23 cellular contexts compared by ENCODE assay signal in genomic region chr5:36885149-36885548, GRCh38. TPM values are rescaled to one million over a fixed set of nuclear protein-coding genes. Genes with fewer than 3 reads are reported as not detected.
DNase-seq lines count a peak whose midpoint lies in the region; ATAC-seq, FAIRE-seq and TF ChIP-seq lines count a peak whose summit lies in the region.
"Had no signal": no experiment of that assay in that cellular context is flagged by ENCODE, and none has a peak within 500 bp of the region (broad histone marks: within the 10 kb centered on the region; RNA-seq: fewer than 3 reads in every experiment).

No MANE protein-coding gene starts in this region.

- H3K27me3 ChIP-seq in K562 (ENCODE audit: control insufficient read depth in 2 of 2, insufficient read depth in 2 of 2, low read length in 2 of 2): no peaks in the 10 kb centered on the region
- H3K27me3 ChIP-seq in HepG2 (ENCODE audit: control insufficient read depth in 1 of 2, insufficient read depth in 2 of 2, low read length in 2 of 2): no peaks in the 10 kb centered on the region
- no peaks in the 10 kb centered on the region for H3K27me3 ChIP-seq in trophoblast cell (ENCODE audit: insufficient read depth, low read length)
- H3K27me3 ChIP-seq in CD4-positive, alpha-beta memory T cell (ENCODE audit: insufficient read depth, low read length): no peaks in the 10 kb centered on the region
- H3K27me3 ChIP-seq: BE2C had no signal

- peaks cover 6% of the 10 kb centered on the region for H3K36me3 Mint-ChIP-seq in T-helper 17 cell (ENCODE audit: low read depth)
- peaks cover 6 to 10% of the 10 kb centered on the region in 2 donors for H3K36me3 Mint-ChIP-seq in CD4-positive, alpha-beta memory T cell
- H3K36me3 Mint-ChIP-seq: IgD-negative memory B cell had no signal

- no peaks in the 10 kb centered on the region for H3K9me3 ChIP-seq in T-helper 17 cell (ENCODE audit: control insufficient read depth, low read length, poor library complexity, severe bottlenecking)
- no peaks in the 10 kb centered on the region for H3K9me3 ChIP-seq in K562 (replicated peaks; ENCODE audit: control insufficient read depth, insufficient read depth, low read depth, low read length)
- H3K9me3 ChIP-seq in HepG2 (ENCODE audit: low read length): no peaks in the 10 kb centered on the region
- no peaks in the 10 kb centered on the region for H3K9me3 ChIP-seq in trophoblast cell (ENCODE audit: insufficient read depth, low read depth, low read length)
- H3K9me3 ChIP-seq in CD4-positive, alpha-beta memory T cell (ENCODE audit: control insufficient read depth in 1 of 2, low read length in 2 of 2): no peaks in the 10 kb centered on the region
- H3K9me3 ChIP-seq: BE2C, Caco-2 had no signal

- no peak for TF ChIP-seq CTCF in K562 (IDR thresholded peaks at IDR 0.05 in 2 of 3, conservative IDR thresholded peaks at IDR 0.05 in 1 of 3; ENCODE audit: insufficient read depth in 2 of 3, low read depth in 1 of 3, low read length in 3 of 3)
- TF ChIP-seq CTCF in HepG2 (CRISPR knock-in tag; IDR thresholded peaks at IDR 0.05): no peak

- no peak overlapping the region for H2AK5ac ChIP-seq in trophoblast cell (ENCODE audit: low read length)

- H3K9ac ChIP-seq in K562 (ENCODE audit: insufficient read depth in 1 of 2, low read depth in 2 of 2, low read length in 2 of 2) (no peak overlapping the region), HepG2 (ENCODE audit: insufficient read depth, low read depth, low read length) (no peak overlapping the region), trophoblast cell (ENCODE audit: low read length) (no peak overlapping the region)

- H3K27ac ChIP-seq in K562 (ENCODE audit: extremely low read depth, low read depth, low read length) (no peak overlapping the region), HepG2 (ENCODE audit: extremely low read length, insufficient read depth, low read length) (no peak overlapping the region), trophoblast cell (ENCODE audit: low read depth, low read length) (no peak overlapping the region)
- no peak overlapping the region for H3K27ac ChIP-seq in CD4-positive, alpha-beta memory T cell (ENCODE audit: low read depth, low read length)

- peaks cover 10% of the 10 kb centered on the region; the same call in 2 of the 3 replicates for H3K36me3 ChIP-seq in K562 (ENCODE audit: control insufficient read depth, insufficient read depth, low read length)
- peaks cover 0 to 6% of the 10 kb centered on the region in 2 experiments; a peak in 3 of 5 replicates for H3K36me3 ChIP-seq in HepG2 (replicated peaks in 1 of 2; ENCODE audit: control insufficient read depth in 1 of 2, insufficient read depth in 2 of 2, low read length in 2 of 2)
- H3K36me3 ChIP-seq in trophoblast cell (ENCODE audit: control insufficient read depth in 1 of 2, insufficient read depth in 2 of 2, low read length in 2 of 2): peaks cover 6 to 11% of the 10 kb centered on the region in 2 experiments
- no peaks in the 10 kb centered on the region for H3K36me3 ChIP-seq in CD4-positive, alpha-beta memory T cell (ENCODE audit: insufficient read depth, low read length)

- H2BK120ac ChIP-seq in trophoblast cell (ENCODE audit: insufficient read depth, low read length, poor library complexity): no peak overlapping the region

- intact Hi-C loops in K562 (cut with micrococcal nuclease) (no loop called here), HepG2 (cut with micrococcal nuclease; ENCODE audit: unreplicated experiment) (no loop called here)
- intact Hi-C loops in CD4-positive, alpha-beta memory T cell (cut with micrococcal nuclease): no loop called here

- H3K4me3 Mint-ChIP-seq in T-helper 17 cell: no peak overlapping the region
- H3K4me3 Mint-ChIP-seq in CD4-positive, alpha-beta memory T cell: no peak overlapping the region
- H3K4me3 Mint-ChIP-seq: H9 had no signal

- H3K79me2 ChIP-seq in K562 (ENCODE audit: control insufficient read depth, insufficient read depth, low read length) (peaks cover 100% of the 10 kb centered on the region), HepG2 (ENCODE audit: insufficient read depth, low read length) (peaks cover 100% of the 10 kb centered on the region), trophoblast cell (ENCODE audit: control insufficient read depth, insufficient read depth, low read length, poor library complexity) (peaks cover 6% of the 10 kb centered on the region)

- TF ChIP-seq RAD21 in K562 (CRISPR knock-in tag; conservative IDR thresholded peaks at IDR 0.05 in 1 of 2, IDR thresholded peaks at IDR 0.05 in 1 of 2) (no peak), HepG2 (CRISPR knock-in tag; IDR thresholded peaks at IDR 0.05) (no peak)

- H3K4me2 ChIP-seq in K562 (ENCODE audit: insufficient read depth, low read length) (no peak overlapping the region), HepG2 (ENCODE audit: low read depth, low read length) (no peak overlapping the region), trophoblast cell (ENCODE audit: low read length) (no peak overlapping the region)

- H4K91ac ChIP-seq in trophoblast cell (ENCODE audit: low read depth, low read length): no peak overlapping the region

- DNase-seq in T-helper 17 cell (no peak), K562 (ENCODE audit: extremely low read depth in 1 of 4, low spot score in 3 of 4) (no peak), HepG2 (ENCODE audit: low spot score) (no peak), trophoblast cell (no peak), DMS 273 treated with DMSO at 0.1 percent for 48 hours (lab: John Stamatoyannopoulos, UW) (no peak)
- DNase-seq in CD4-positive, alpha-beta memory T cell: no peak
- DNase-seq: ACHN; BE2C; C1 segment of cervical spinal cord; Caco-2; CD4-positive, CD25-positive, alpha-beta regulatory T cell; DMS153; DMS79; GDM1; H9; KG1 had no signal

- H2BK12ac ChIP-seq in trophoblast cell (ENCODE audit: low read length): no peak overlapping the region

- no peak overlapping the region for H4K12ac ChIP-seq in trophoblast cell (ENCODE audit: low read depth, low read length)

- H3K4me1 ChIP-seq in K562 (replicated peaks in 1 of 2; ENCODE audit: control insufficient read depth in 2 of 2, insufficient read depth in 2 of 2, low read length in 2 of 2): peaks cover 8 to 27% of the 10 kb centered on the region in 2 experiments
- peaks cover 43% of the 10 kb centered on the region for H3K4me1 ChIP-seq in HepG2 (ENCODE audit: insufficient read depth, low read length)
- H3K4me1 ChIP-seq in trophoblast cell (ENCODE audit: control insufficient read depth in 1 of 2, insufficient read depth in 2 of 2, low read length in 2 of 2): no peaks in the 10 kb centered on the region
- H3K4me1 ChIP-seq in CD4-positive, alpha-beta memory T cell (ENCODE audit: insufficient read depth, low read length): peaks cover 82% of the 10 kb centered on the region
- H3K4me1 ChIP-seq: BE2C had no signal

- H3K4me3 ChIP-seq in K562 (no peak overlapping the region), HepG2 (replicated peaks in 1 of 3; ENCODE audit: insufficient read depth in 1 of 3, low read depth in 2 of 3, low read length in 3 of 3) (no peak overlapping the region), trophoblast cell (ENCODE audit: low read depth, low read length) (no peak overlapping the region)
- H3K4me3 ChIP-seq in CD4-positive, alpha-beta memory T cell (ENCODE audit: low read length in 2 of 2): no peak overlapping the region

- no peaks in the 10 kb centered on the region for H3K27me3 Mint-ChIP-seq in T-helper 17 cell
- no peaks in the 10 kb centered on the region for H3K27me3 Mint-ChIP-seq in CD4-positive, alpha-beta memory T cell
- H3K27me3 Mint-ChIP-seq: CD4-positive, CD25-positive, alpha-beta regulatory T cell; IgD-negative memory B cell had no signal

- peaks cover 57% of the 10 kb centered on the region for H3K4me1 Mint-ChIP-seq in T-helper 17 cell
- peaks cover 59 to 79% (median 69%) of the 10 kb centered on the region in 4 donors for H3K4me1 Mint-ChIP-seq in CD4-positive, alpha-beta memory T cell

- no peak for TF ChIP-seq EP300 in K562 (IDR thresholded peaks at IDR 0.05; ENCODE audit: low read length)
- no peak for TF ChIP-seq EP300 in HepG2 (IDR thresholded peaks at IDR 0.05; ENCODE audit: low read depth in 2 of 2, low read length in 2 of 2)
- no peak for TF ChIP-seq EP300 in HepG2 (CRISPR knock-in tag; IDR thresholded peaks at IDR 0.05; ENCODE audit: borderline replicate concordance)

- BruUV-seq in K562 (replicated peaks; lab: Mats Ljungman, UMichigan) (no TSS peak), HepG2 (replicated peaks; lab: Mats Ljungman, UMichigan) (no TSS peak)

- no peak for TF ChIP-seq POLR2A in K562 (conservative IDR thresholded peaks at IDR 0.05)
- no peak for TF ChIP-seq POLR2A in HepG2 (IDR thresholded peaks at IDR 0.05; ENCODE audit: insufficient read depth in 1 of 2, low read depth in 2 of 2, low read length in 2 of 2)

- H2AFZ ChIP-seq in K562 (ENCODE audit: low read depth, low read length): no peak overlapping the region
- no peak overlapping the region for H2AFZ ChIP-seq in HepG2 (ENCODE audit: low read length)
- H2AFZ ChIP-seq in trophoblast cell (ENCODE audit: insufficient read depth, low read length, poor library complexity): no peak overlapping the region

- H3K23ac ChIP-seq in trophoblast cell (ENCODE audit: low read length): no peak overlapping the region

- no peak overlapping the region for H4K8ac ChIP-seq in trophoblast cell (ENCODE audit: low read depth, low read length)

- H2BK5ac ChIP-seq in trophoblast cell (ENCODE audit: low read depth, low read length, poor library complexity): no peak overlapping the region

- no peak for FAIRE-seq in K562 (lab: Jason Lieb, UNC)
- FAIRE-seq in HepG2 (lab: Jason Lieb, UNC): no peak
- FAIRE-seq: A204.1, D721Med, GM12892, GM18507, H1 had no signal

- ATAC-seq in T-helper 17 cell (no peak), K562 (no peak), HepG2 (no peak), HG03378 (IDR thresholded peaks at IDR 0.05; ENCODE audit: unreplicated experiment) (no peak)

- in situ Hi-C loops in K562 (cut with MboI) (no loop called here), HepG2 (cut with HindIII; ENCODE audit: extremely low pct_ligation_motif_present, low pct_unique_long_range_greater_than_20kb) (no loop called here)

- H4K20me1 ChIP-seq in K562 (replicated peaks; ENCODE audit: control insufficient read depth, insufficient read depth, low read length) (peaks cover 6% of the 10 kb centered on the region; the same call in 1 of the 2 replicates), HepG2 (ENCODE audit: insufficient read depth, low read length) (peaks cover 62% of the 10 kb centered on the region)

- H3K27ac Mint-ChIP-seq in T-helper 17 cell: peak overlapping the region; percentile 11
- no peak overlapping the region for H3K27ac Mint-ChIP-seq in CD4-positive, alpha-beta memory T cell
- H3K27ac Mint-ChIP-seq: H9 had no signal

- WGBS in K562 (ENCODE audit: insufficient coverage, low coverage, missing lambda C conversion rate): 95% methylated on average over 10 of the region's 10 CpGs
- WGBS in HepG2 (ENCODE audit: low lambda C conversion rate): over 99% methylated on average over 10 of the region's 10 CpGs
- WGBS in trophoblast cell (ENCODE audit: extremely low coverage, insufficient coverage, insufficient read length): no CpG with 5 or more reads among the region's 10 CpGs

- POLR2A ChIA-PET in K562 (lab: Yijun Ruan, JAX): interaction anchor here (1.6 to 4.3 kb wide), 3 partner anchors 9 to 15 kb away, joined by 6 to 31 read pairs (median 10); partner anchors contain the start of gene NIPBL
- POLR2A ChIA-PET in HepG2 (lab: Yijun Ruan, JAX): no interaction called here
- POLR2A ChIA-PET in CD4-positive, alpha-beta memory T cell (lab: Charles Lee; ENCODE audit: partially characterized antibody): interaction anchor here (1.4 to 3.5 kb wide), 2 partner anchors 8 to 11 kb away, joined by 3 to 18 read pairs; partner anchors contain the start of gene NIPBL

- CTCF ChIA-PET in K562 (lab: Yijun Ruan, JAX; ENCODE audit: low intra/inter-chr PET ratio) (no interaction called here), HepG2 (lab: Yijun Ruan, JAX; ENCODE audit: low intra/inter-chr PET ratio, low total read pairs) (no interaction called here)
- CTCF ChIA-PET in CD4-positive, alpha-beta memory T cell (lab: Charles Lee; ENCODE audit: partially characterized antibody): interaction anchor here (1.4 to 1.6 kb wide), 2 partner anchors 9 to 11 kb away, joined by 3 to 5 read pairs; no protein-coding TSS in a partner anchor

- H3K9me3 Mint-ChIP-seq in CD4-positive, alpha-beta memory T cell: no peaks in the 10 kb centered on the region
- H3K9me3 Mint-ChIP-seq: CD4-positive, CD25-positive, alpha-beta regulatory T cell; H9; IgD-negative memory B cell had no signal

- no peaks in the 10 kb centered on the region for H3K79me1 ChIP-seq in trophoblast cell (ENCODE audit: low read length)

- H3K9me1 ChIP-seq in K562 (ENCODE audit: control insufficient read depth, insufficient read depth, low read length): no peaks in the 10 kb centered on the region

- H3K4ac ChIP-seq in trophoblast cell (ENCODE audit: low read depth, low read length): peak overlapping the region; percentile 18

- peak overlapping the region; percentile 5 for H3K18ac ChIP-seq in trophoblast cell (ENCODE audit: low read length)

- H3K14ac ChIP-seq in trophoblast cell (ENCODE audit: low read length): no peak overlapping the region

RNA-seq across cellular contexts. Expression of gene NIPBL, which starts 8.6 kb away (rescaled TPM):
- 100 to 1,000 TPM; 113 to 118 TPM for total RNA-seq in T-helper 17 cell
- total RNA-seq in K562 (2011; cell fraction: chromatin; rRNA removed; ENCODE audit: low replicate concordance): 63.5 and 179 TPM in 2 replicates
- 22.7 and 38.0 TPM in 2 replicates for total RNA-seq in K562 (2011; cell fraction: nucleolus; rRNA removed)
- 72.7 and 138 TPM in 2 replicates for total RNA-seq in K562 (2011; cell fraction: nucleoplasm; rRNA removed)
- total RNA-seq in K562 (2014; rRNA removed): 26.1 and 27.9 TPM in 2 replicates
- total RNA-seq in K562 (2014; rRNA removed; fragmentation: Illumina TruSeq; extraction: Trizol): 38.9 and 48.7 TPM in 2 replicates
- total RNA-seq in K562 (2015; rRNA removed; fragmentation: Illumina TruSeq; extraction: Trizol): 37.9 and 42.3 TPM in 2 replicates
- 56.7 and 56.9 TPM in 2 replicates for total RNA-seq in K562 (2021)
- polyA plus RNA-seq in K562 (2011; rRNA removed): 45.0 and 50.6 TPM in 2 replicates
- polyA plus RNA-seq in K562 (2011; cell fraction: cytosol; rRNA removed): 28.7 and 31.9 TPM in 2 replicates
- 93.7 and 95.8 TPM in 2 replicates for polyA plus RNA-seq in K562 (2011; cell fraction: nucleus; rRNA removed)
- 25.7 and 27.0 TPM in 2 replicates for polyA plus RNA-seq in K562 (2012)
- polyA plus RNA-seq in K562 (2014; fragmentation: Illumina TruSeq; extraction: Trizol): 31.6 and 39.1 TPM in 2 replicates
- 10 to 100 TPM; 12.9 to 15.6 TPM for polyA plus RNA-seq in K562 (2014; fragmentation: Nextera tagmentation; extraction: Ambion mirVana)
- 20.8 and 26.2 TPM in 2 replicates for polyA plus RNA-seq in K562 (2014; rRNA removed)
- polyA minus RNA-seq in K562 (2011; rRNA and poly(A)+ RNA removed): 186 and 237 TPM in 2 replicates
- polyA minus RNA-seq in K562 (2011; cell fraction: cytosol; rRNA and poly(A)+ RNA removed): 43.8 and 51.4 TPM in 2 replicates
- 75.4 and 141 TPM in 2 replicates for polyA minus RNA-seq in K562 (2011; cell fraction: nucleus; rRNA and poly(A)+ RNA removed)
- 12.3 and 30.5 TPM in 2 replicates for total RNA-seq in HepG2 (2016; rRNA removed; fragmentation: Illumina TruSeq; extraction: Trizol)
- 24.0 and 27.8 TPM in 2 replicates for total RNA-seq in HepG2 (2016; cell fraction: cytosol; rRNA removed; fragmentation: Illumina TruSeq; extraction: Trizol; ENCODE audit: low read depth)
- total RNA-seq in HepG2 (2016; cell fraction: insoluble cytoplasmic fraction; rRNA removed; fragmentation: Illumina TruSeq; extraction: Trizol): 9.1 and 33.0 TPM in 2 replicates
- total RNA-seq in HepG2 (2016; cell fraction: membrane; rRNA removed; fragmentation: Illumina TruSeq; extraction: Trizol): 26.1 and 28.9 TPM in 2 replicates
- total RNA-seq in HepG2 (2016; cell fraction: nucleus; rRNA removed; fragmentation: Illumina TruSeq; extraction: Trizol): 33.1 and 36.7 TPM in 2 replicates
- polyA plus RNA-seq in HepG2 (2011; rRNA removed): 24.1 and 32.3 TPM in 2 replicates
- 12.5 and 17.2 TPM in 2 replicates for polyA plus RNA-seq in HepG2 (2011; cell fraction: cytosol; rRNA removed)
- 26.2 and 31.4 TPM in 2 replicates for polyA plus RNA-seq in HepG2 (2011; cell fraction: nucleus; rRNA removed)
- polyA plus RNA-seq in HepG2 (2012): 14.9 and 21.2 TPM in 2 replicates
- polyA plus RNA-seq in HepG2 (2016; cell fraction: cytosol; fragmentation: Illumina TruSeq; extraction: Trizol; ENCODE audit: low read depth): 0.62 and 0.76 TPM in 2 replicates
- 34.6 and 35.0 TPM in 2 replicates for polyA plus RNA-seq in HepG2 (2016; cell fraction: insoluble cytoplasmic fraction; fragmentation: Illumina TruSeq; extraction: Trizol; ENCODE audit: low read depth)
- 1.9 and 2.1 TPM in 2 replicates for polyA plus RNA-seq in HepG2 (2016; cell fraction: membrane; fragmentation: Illumina TruSeq; extraction: Trizol; ENCODE audit: low read depth)
- polyA plus RNA-seq in HepG2 (2016; cell fraction: nucleus; fragmentation: Illumina TruSeq; extraction: Trizol; ENCODE audit: insufficient read depth, low read depth): 28.9 and 29.4 TPM in 2 replicates
- 84.7 and 239 TPM in 2 replicates for polyA minus RNA-seq in HepG2 (2011; rRNA and poly(A)+ RNA removed; ENCODE audit: low replicate concordance)
- polyA minus RNA-seq in HepG2 (2011; cell fraction: cytosol; rRNA and poly(A)+ RNA removed): 35.3 and 42.1 TPM in 2 replicates
- polyA minus RNA-seq in HepG2 (2011; cell fraction: nucleus; rRNA and poly(A)+ RNA removed): 159 and 172 TPM in 2 replicates
- polyA plus RNA-seq in trophoblast cell (2013): 22.3 and 23.5 TPM in 2 replicates
- 100 to 1,000 TPM; 106 to 110 TPM for total RNA-seq in CD4-positive, alpha-beta memory T cell
- 10 to 100 TPM in 1 of 2 donors, 1 to 10 TPM in 1; 3.8 to 43.0 TPM for polyA plus RNA-seq in CD4-positive, alpha-beta memory T cell
